Comparison of ENCODE assay signal across 1 cellular context in the genomic region with DNA sequence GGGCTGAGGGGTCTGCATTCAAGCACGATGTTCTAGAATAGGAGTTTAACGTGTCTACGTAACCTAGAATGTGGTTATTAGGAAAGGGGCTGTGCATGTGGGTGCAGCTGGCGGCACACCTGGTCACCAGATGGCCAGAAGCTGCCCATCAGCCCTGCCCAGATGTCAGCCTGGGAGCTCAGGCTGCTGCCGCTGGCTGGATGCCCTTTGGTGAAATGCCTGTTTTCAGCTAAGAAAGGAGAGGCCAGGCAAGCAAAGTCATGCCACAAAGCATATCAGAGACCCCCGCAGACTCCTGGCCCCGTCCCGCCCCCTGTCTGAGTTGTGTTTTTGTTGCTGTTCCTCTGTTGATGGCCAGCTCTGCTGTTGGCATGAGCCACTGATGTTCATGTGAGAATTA.
TF ChIP-seq lines count a peak whose summit lies in the region.

No MANE protein-coding gene starts in this region.

TF ChIP-seq in K562, 482 proteins besides CTCF, POLR2A, EP300 and RAD21:
- TF ChIP-seq HNRNPL (IDR thresholded peaks at IDR 0.05; ENCODE audit: low read depth, low read length) (no peak), MIER1 (IDR thresholded peaks at IDR 0.05; ENCODE audit: low read depth) (no peak), ZNF408 (CRISPR knock-in tag; IDR thresholded peaks at IDR 0.05; ENCODE audit: low read depth) (no peak), ZSCAN29 (IDR thresholded peaks at IDR 0.05) (no peak), ZNF311 (CRISPR knock-in tag; IDR thresholded peaks at IDR 0.05) (no peak), SETDB1 (IDR thresholded peaks at IDR 0.05; ENCODE audit: low read length) (no peak), SMARCE1 (IDR thresholded peaks at IDR 0.05) (no peak), ETV1 (tag; conservative IDR thresholded peaks at IDR 0.05; ENCODE audit: low read depth) (no peak), MAFK (IDR thresholded peaks at IDR 0.05; ENCODE audit: low read length) (no peak), COPS2 (conservative IDR thresholded peaks at IDR 0.05) (no peak), ZNF785 (CRISPR knock-in tag; IDR thresholded peaks at IDR 0.05) (no peak)
- TF ChIP-seq, protein P1, sequence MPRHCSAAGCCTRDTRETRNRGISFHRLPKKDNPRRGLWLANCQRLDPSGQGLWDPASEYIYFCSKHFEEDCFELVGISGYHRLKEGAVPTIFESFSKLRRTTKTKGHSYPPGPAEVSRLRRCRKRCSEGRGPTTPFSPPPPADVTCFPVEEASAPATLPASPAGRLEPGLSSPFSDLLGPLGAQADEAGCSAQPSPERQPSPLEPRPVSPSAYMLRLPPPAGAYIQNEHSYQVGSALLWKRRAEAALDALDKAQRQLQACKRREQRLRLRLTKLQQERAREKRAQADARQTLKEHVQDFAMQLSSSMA (CRISPR knock-in tag; IDR thresholded peaks at IDR 0.05): no peak
